In genomic region chr13:66657165-66657895, GRCh38 we compare ENCODE assay signal across 8 cellular contexts.
A peak's percentile ranks its signal among the peaks of the same experiment; 100 is the strongest.
DNase-seq lines count a peak whose midpoint lies in the region; ATAC-seq, FAIRE-seq and TF ChIP-seq lines count a peak whose summit lies in the region.

No MANE protein-coding gene starts in this region.

- no peak for TF ChIP-seq RAD21 in H1 (IDR thresholded peaks at IDR 0.05 in 1 of 2, conservative IDR thresholded peaks at IDR 0.05 in 1 of 2; ENCODE audit: low read depth in 2 of 2, low read length in 2 of 2)

- no peak overlapping the region for H3K4me3 ChIP-seq in H1 (ENCODE audit: extremely low read depth in 1 of 4, insufficient read depth in 2 of 4, low read depth in 3 of 4, low read length in 4 of 4)

- no peak overlapping the region for H3K4me3 Mint-ChIP-seq in nephron

- no peak overlapping the region for H4K5ac ChIP-seq in H1 (ENCODE audit: insufficient read length, low read depth, low read length)

- H3K14ac ChIP-seq in H1 (ENCODE audit: insufficient read length) = no peak overlapping the region

- H3K79me2 ChIP-seq in H1 (ENCODE audit: control insufficient read depth in 1 of 2, insufficient read depth in 2 of 2, low read length in 2 of 2) = no peaks in the 10 kb centered on the region

- H3K9me3 Mint-ChIP-seq in nephron = peaks cover 7% of the 10 kb centered on the region

- no peak overlapping the region for H2BK20ac ChIP-seq in H1 (ENCODE audit: low read length)

- no peaks in the 10 kb centered on the region for H3K23me2 ChIP-seq in H1 (ENCODE audit: low read depth, low read length)

- no peak for ATAC-seq in GM18505 (IDR thresholded peaks at IDR 0.05; ENCODE audit: unreplicated experiment)

- no peak overlapping the region for H2BK5ac ChIP-seq in H1 (ENCODE audit: low read depth, low read length)

- H3K18ac ChIP-seq in H1 (ENCODE audit: extremely low read depth, low read length) = no peak overlapping the region

- no peak overlapping the region for H3K9ac ChIP-seq in H1 (replicated peaks in 1 of 4; ENCODE audit: extremely low read depth in 1 of 4, low read depth in 3 of 4, low read length in 3 of 4)

- no peak overlapping the region for H3K56ac ChIP-seq in H1 (replicated peaks; ENCODE audit: insufficient read length, low read depth, low read length)

- no peak overlapping the region for H4K91ac ChIP-seq in H1 (replicated peaks; ENCODE audit: insufficient read length, low read length)

- no peaks in the 10 kb centered on the region for H3K36me3 ChIP-seq in H1 (ENCODE audit: control insufficient read depth in 2 of 4, insufficient read depth in 4 of 4, low read length in 3 of 4)

- peaks cover 24% of the 10 kb centered on the region for H3K4me1 Mint-ChIP-seq in nephron

- no peak for FAIRE-seq in H1 (lab: Jason Lieb, UNC)

- H3K27me3 ChIP-seq in H1 (replicated peaks in 1 of 4; ENCODE audit: control insufficient read depth in 3 of 4, extremely low read depth in 1 of 4, insufficient read depth in 3 of 4, low read length in 3 of 4) = no peaks in the 10 kb centered on the region

- TF ChIP-seq CTCF in H1 (IDR thresholded peaks at IDR 0.05; ENCODE audit: control extremely low read depth in 1 of 3, insufficient read depth in 1 of 3, low read depth in 1 of 3, low read length in 3 of 3) (no peak), nephron (IDR thresholded peaks at IDR 0.05; ENCODE audit: unreplicated experiment in 3 of 3) (no peak)

- 0 out of 2 replicates have a peak overlapping the region, but pooled peaks have one; percentile 64 for H2AFZ ChIP-seq in H1 (ENCODE audit: low read length)

- H3K27ac ChIP-seq in H1 (ENCODE audit: low read depth, low read length) = no peak overlapping the region

- no peaks in the 10 kb centered on the region for H3K79me1 ChIP-seq in H1 (ENCODE audit: low read depth, low read length)

- H2BK15ac ChIP-seq in H1 (ENCODE audit: low read length) = no peak overlapping the region

- no peak overlapping the region for H4K8ac ChIP-seq in H1 (ENCODE audit: extremely low read depth, insufficient read depth, low read length)

- no peaks in the 10 kb centered on the region for H3K9me3 ChIP-seq in H1 (ENCODE audit: insufficient read depth in 2 of 2, low read depth in 1 of 2, low read length in 1 of 2)

- no peak overlapping the region for H3K23ac ChIP-seq in H1 (ENCODE audit: insufficient read length)

- no peak for TF ChIP-seq EP300 in H1 (IDR thresholded peaks at IDR 0.05; ENCODE audit: borderline replicate concordance in 1 of 2, low read depth in 2 of 2, low read length in 2 of 2)

- H3K4me1 ChIP-seq in H1 (replicated peaks in 1 of 4; ENCODE audit: control insufficient read depth in 3 of 4, insufficient read depth in 4 of 4, low read length in 3 of 4) = no peaks in the 10 kb centered on the region

- peak overlapping the region; percentile 41 to 80 (median 80) for H3K27ac Mint-ChIP-seq in nephron

- CTCF ChIA-PET in H1 (lab: Charles Lee; ENCODE audit: partially characterized antibody) = no interaction called here

- no peak overlapping the region for H2BK120ac ChIP-seq in H1 (replicated peaks; ENCODE audit: low read depth, low read length)

- WGBS in H1 (ENCODE audit: extremely low coverage in 1 of 2, insufficient coverage in 1 of 2, insufficient read length in 1 of 2, insufficient replicate concordance in 2 of 2, low coverage in 1 of 2, low lambda C conversion rate in 2 of 2, missing lambda C conversion rate in 1 of 2), 2 experiments = 80% methylated on average over 6 of the region's 6 CpGs; no CpG with 5 or more reads in 1 of the 2 experiments

- POLR2A ChIA-PET in H1 (lab: Charles Lee; ENCODE audit: partially characterized antibody) = no interaction called here

- no peak overlapping the region for H3K4me2 ChIP-seq in H1 (ENCODE audit: insufficient read depth in 1 of 2, low read depth in 2 of 2, low read length in 2 of 2)

- no peaks in the 10 kb centered on the region for H3K27me3 Mint-ChIP-seq in nephron (ENCODE audit: low read depth)

- H3K36me3 Mint-ChIP-seq in nephron (ENCODE audit: low read depth) = peaks cover 5% of the 10 kb centered on the region

- no peak overlapping the region for H2BK12ac ChIP-seq in H1 (ENCODE audit: low read depth, low read length)

- no peak overlapping the region for H3K4ac ChIP-seq in H1 (replicated peaks; ENCODE audit: insufficient read length, low read depth, low read length)

- no peak overlapping the region for H2AK5ac ChIP-seq in H1 (ENCODE audit: low read depth, low read length)

- TF ChIP-seq POLR2A in H1 (IDR thresholded peaks at IDR 0.05; ENCODE audit: control extremely low read depth in 1 of 2, low read depth in 2 of 2, low read length in 2 of 2) (no peak), GM18505 (IDR thresholded peaks at IDR 0.05; ENCODE audit: borderline replicate concordance, extremely low read depth, insufficient read depth, insufficient read length) (no peak)

- DNase-seq in GM03348 (ENCODE audit: low spot score) (peak; percentile 21), NCI-H524 treated with DMSO at 0.1 percent for 48 hours (lab: John Stamatoyannopoulos, UW) (peak; percentile 91), H1 (ENCODE audit: low read depth in 1 of 2, low spot score in 2 of 2) (no peak), MV-4-11 (lab: John Stamatoyannopoulos, UW) (no peak)
- no peak for DNase-seq in activated CD4-positive, CD25-positive, alpha-beta regulatory T cell (lab: John Stamatoyannopoulos, UW)
- DNase-seq in activated T-cell treated with anti-CD3 and anti-CD28 coated beads, Interleukin-2, amount 50 U/mL, for 1 hour = no peak

- H4K20me1 ChIP-seq in H1 (replicated peaks in 1 of 2; ENCODE audit: control insufficient read depth in 1 of 2, insufficient read depth in 2 of 2, low read length in 2 of 2) = no peaks in the 10 kb centered on the region

TF ChIP-seq in H1, 55 proteins besides CTCF, POLR2A, EP300 and RAD21:
- TF ChIP-seq CHD1 (IDR thresholded peaks at IDR 0.05; ENCODE audit: low read depth, low read length) = no peak
- no peak for TF ChIP-seq ATF2 (IDR thresholded peaks at IDR 0.05; ENCODE audit: low read length)
- no peak for TF ChIP-seq JUN (IDR thresholded peaks at IDR 0.05; ENCODE audit: low read depth, low read length)
- TF ChIP-seq NANOG (IDR thresholded peaks at IDR 0.05; ENCODE audit: insufficient read depth, low read depth, low read length, poor library complexity, severe bottlenecking) = no peak
- no peak for TF ChIP-seq CHD2 (IDR thresholded peaks at IDR 0.05; ENCODE audit: low read length)

Comparison
In these comparisons a context has a peak if more than half of its experiments do, and no peak if none do; other contexts are left out.
1. DNase-seq: peak in GM03348 (single experiment) and NCI-H524 treated with DMSO at 0.1 percent for 48 hours (single experiment); none in H1 (0 of 2), activated CD4-positive, CD25-positive, alpha-beta regulatory T cell (0 of 4), MV-4-11 (single experiment) and activated T-cell treated with anti-CD3 and anti-CD28 coated beads, Interleukin-2, amount 50 U/mL, for 1 hour (single experiment).